20 cellular contexts compared by ENCODE assay signal in genomic region chr10:34817054-34817453, GRCh38.
"Had no signal": no experiment of that assay in that cellular context is flagged by ENCODE, and none has a peak within 500 bp of the region (broad histone marks: within the 10 kb centered on the region; RNA-seq: fewer than 3 reads in every experiment).

No MANE protein-coding gene starts in this region.

- H3K27ac Mint-ChIP-seq: immature natural killer cell, memory B cell had no signal

- H3K36me3 Mint-ChIP-seq: immature natural killer cell, memory B cell, mesothelial cell of epicardium had no signal

- H3K27me3 ChIP-seq: gastroesophageal sphincter, right lobe of liver, transverse colon had no signal

- ATAC-seq: gastroesophageal sphincter had no signal

- H3K36me3 ChIP-seq: esophagus squamous epithelium, gastroesophageal sphincter, left lung, lower lobe of right lung, prostate gland, right lobe of liver, stomach, thoracic aorta, transverse colon had no signal

- DNase-seq: central memory CD4-positive, alpha-beta T cell; cortex of kidney; dorsolateral prefrontal cortex; effector CD8-positive, alpha-beta T cell; esophagus squamous epithelium; immature natural killer cell; left lung; lower lobe of right lung; right lobe of liver; stimulated activated CD4-positive, alpha-beta T cell treated with anti-CD3 and anti-CD28 coated beads, Interleukin-12 subunit alpha, Interleukin-12 subunit beta, amount 100 ng/mL, for 4 hours; stimulated activated naive CD4-positive, alpha-beta T cell; stomach had no signal

- H3K27ac ChIP-seq: epithelial cell of prostate, left lung, lower lobe of right lung, parathyroid adenoma, right lobe of liver had no signal

- H3K9me3 Mint-ChIP-seq: immature natural killer cell, memory B cell, mesothelial cell of epicardium had no signal

- H3K9me3 ChIP-seq: esophagus squamous epithelium, gastroesophageal sphincter, left lung, lower lobe of right lung, prostate gland, right lobe of liver, stomach, thoracic aorta, transverse colon had no signal
